In genomic region chr19:41994521-41994971, GRCh38 we compare ENCODE assay signal across 8 cellular contexts. TPM values are rescaled to one million over a fixed set of nuclear protein-coding genes. Genes with fewer than 3 reads are reported as not detected.
DNase-seq lines count a peak whose midpoint lies in the region; ATAC-seq and FAIRE-seq lines count a peak whose summit lies in the region.

No MANE protein-coding gene starts in this region.

- no peaks in the 10 kb centered on the region for H3K36me3 Mint-ChIP-seq in activated CD8-positive, alpha-beta memory T cell treated with anti-CD3 and anti-CD28 coated beads, Interleukin-2, amount 10 ng/mL, durations not matched to agents 7 days and 5 days
- H3K36me3 Mint-ChIP-seq in stimulated activated effector memory CD8-positive, alpha-beta T cell treated with anti-CD3 and anti-CD28 coated beads, Interleukin-12 subunit alpha, Interleukin-12 subunit beta, amount 100 ng/mL, for 72 hours: no peaks in the 10 kb centered on the region

- peaks cover 22% of the 10 kb centered on the region for H3K4me1 Mint-ChIP-seq in activated CD8-positive, alpha-beta memory T cell treated with anti-CD3 and anti-CD28 coated beads, Interleukin-2, amount 10 ng/mL, durations not matched to agents 7 days and 5 days
- H3K4me1 Mint-ChIP-seq in stimulated activated effector memory CD8-positive, alpha-beta T cell treated with anti-CD3 and anti-CD28 coated beads, Interleukin-12 subunit alpha, Interleukin-12 subunit beta, amount 100 ng/mL, for 72 hours: peaks cover 52% of the 10 kb centered on the region

- peaks cover 46% of the 10 kb centered on the region for H3K27me3 Mint-ChIP-seq in activated CD8-positive, alpha-beta memory T cell treated with anti-CD3 and anti-CD28 coated beads, Interleukin-2, amount 10 ng/mL, durations not matched to agents 7 days and 5 days

- no peaks in the 10 kb centered on the region for H3K9me3 Mint-ChIP-seq in activated CD8-positive, alpha-beta memory T cell treated with anti-CD3 and anti-CD28 coated beads, Interleukin-2, amount 10 ng/mL, durations not matched to agents 7 days and 5 days (ENCODE audit: low read depth)
- no peaks in the 10 kb centered on the region for H3K9me3 Mint-ChIP-seq in stimulated activated effector memory CD8-positive, alpha-beta T cell treated with anti-CD3 and anti-CD28 coated beads, Interleukin-12 subunit alpha, Interleukin-12 subunit beta, amount 100 ng/mL, for 72 hours

- CTCF ChIA-PET in activated CD8-positive, alpha-beta memory T cell treated with anti-CD3 and anti-CD28 coated beads, Interleukin-2, amount 10 ng/mL, durations not matched to agents 7 days and 5 days (lab: Charles Lee): interaction anchor here (0.6 kb wide), 1 partner anchor 41 kb away, joined by 3 read pairs; no protein-coding TSS in a partner anchor

- peak overlapping the region; percentile 10 for H3K4me3 Mint-ChIP-seq in activated CD8-positive, alpha-beta memory T cell treated with anti-CD3 and anti-CD28 coated beads, Interleukin-2, amount 10 ng/mL, durations not matched to agents 7 days and 5 days
- H3K4me3 Mint-ChIP-seq in stimulated activated effector memory CD8-positive, alpha-beta T cell treated with anti-CD3 and anti-CD28 coated beads, Interleukin-12 subunit alpha, Interleukin-12 subunit beta, amount 100 ng/mL, for 72 hours: peak overlapping the region; percentile 75

- no peak for DNase-seq in activated CD8-positive, alpha-beta memory T cell treated with anti-CD3 and anti-CD28 coated beads, Interleukin-2, amount 10 ng/mL, durations not matched to agents 7 days and 5 days
- DNase-seq in activated CD8-positive, alpha-beta memory T cell treated with anti-CD3 and anti-CD28 coated beads, Interleukin-2, amount 50 U/mL, for 48 hours: no peak
- DNase-seq in NCI-H2227 (lab: John Stamatoyannopoulos, UW; ENCODE audit: unreplicated experiment): peak; percentile 84
- peak; percentile 46 for DNase-seq in effector CD8-positive, alpha-beta T cell (lab: John Stamatoyannopoulos, UW)
- DNase-seq in stimulated activated effector memory CD8-positive, alpha-beta T cell treated with anti-CD3 and anti-CD28 coated beads, Interleukin-12 subunit alpha, Interleukin-12 subunit beta, amount 100 ng/mL, for 72 hours (ENCODE audit: low spot score in 2 of 2): no peak
- DNase-seq in sciatic nerve (ENCODE audit: low spot score): no peak
- no peak for DNase-seq in RCC 7860 (ENCODE audit: low spot score)

- no peak overlapping the region for H3K27ac Mint-ChIP-seq in activated CD8-positive, alpha-beta memory T cell treated with anti-CD3 and anti-CD28 coated beads, Interleukin-2, amount 10 ng/mL, durations not matched to agents 7 days and 5 days
- no peak overlapping the region for H3K27ac Mint-ChIP-seq in stimulated activated effector memory CD8-positive, alpha-beta T cell treated with anti-CD3 and anti-CD28 coated beads, Interleukin-12 subunit alpha, Interleukin-12 subunit beta, amount 100 ng/mL, for 72 hours

- no peak for FAIRE-seq in RCC 7860 (lab: Jason Lieb, UNC)

- ATAC-seq in activated CD8-positive, alpha-beta memory T cell treated with anti-CD3 and anti-CD28 coated beads, Interleukin-2, amount 10 ng/mL, durations not matched to agents 7 days and 5 days: peak; percentile 4
- ATAC-seq in stimulated activated effector memory CD8-positive, alpha-beta T cell treated with anti-CD3 and anti-CD28 coated beads, Interleukin-12 subunit alpha, Interleukin-12 subunit beta, amount 100 ng/mL, for 72 hours: no peak
- no peak for ATAC-seq in GM18502 (IDR thresholded peaks at IDR 0.05; ENCODE audit: poor library complexity, unreplicated experiment)
- no peak for ATAC-seq in sciatic nerve

- intact Hi-C loops in sciatic nerve (cut with DNase I): loop anchor here (5.0 kb wide), 1 partner anchor 1733 kb away; no protein-coding TSS in a partner anchor

RNA-seq across cellular contexts. Expression of gene ATP1A3, which starts 0.5 kb away (rescaled TPM):
- 1 to 10 TPM; 3.4 to 5.6 TPM for total RNA-seq in activated CD8-positive, alpha-beta memory T cell treated with anti-CD3 and anti-CD28 coated beads, Interleukin-2, amount 10 ng/mL, durations not matched to agents 7 days and 5 days
- total RNA-seq in sciatic nerve: 0.18 TPM

RNA-seq across cellular contexts. Expression of gene RABAC1, which starts 35.4 kb away (rescaled TPM):
- 10 to 100 TPM; 81.3 to 93.9 TPM for total RNA-seq in activated CD8-positive, alpha-beta memory T cell treated with anti-CD3 and anti-CD28 coated beads, Interleukin-2, amount 10 ng/mL, durations not matched to agents 7 days and 5 days
- total RNA-seq in sciatic nerve: 133 TPM

Comparison
In these comparisons a context has a peak if more than half of its experiments do, and no peak if none do; other contexts are left out.
1. DNase-seq: peak in NCI-H2227 (single experiment) and effector CD8-positive, alpha-beta T cell (single experiment); none in activated CD8-positive, alpha-beta memory T cell treated with anti-CD3 and anti-CD28 coated beads, Interleukin-2, amount 10 ng/mL, durations not matched to agents 7 days and 5 days (single experiment), activated CD8-positive, alpha-beta memory T cell treated with anti-CD3 and anti-CD28 coated beads, Interleukin-2, amount 50 U/mL, for 48 hours (single experiment), stimulated activated effector memory CD8-positive, alpha-beta T cell treated with anti-CD3 and anti-CD28 coated beads, Interleukin-12 subunit alpha, Interleukin-12 subunit beta, amount 100 ng/mL, for 72 hours (0 of 2), sciatic nerve (single experiment) and RCC 7860 (single experiment).